13 cellular contexts compared by ENCODE assay signal in genomic region chr19:49338023-49338677, GRCh38. TPM values are rescaled to one million over a fixed set of nuclear protein-coding genes. Genes with fewer than 3 reads are reported as not detected.
DNase-seq lines count a peak whose midpoint lies in the region; ATAC-seq, FAIRE-seq and TF ChIP-seq lines count a peak whose summit lies in the region.
"Had no signal": no experiment of that assay in that cellular context is flagged by ENCODE, and none has a peak within 500 bp of the region (broad histone marks: within the 10 kb centered on the region; RNA-seq: fewer than 3 reads in every experiment).

No MANE protein-coding gene starts in this region.

- H4K20me1 ChIP-seq in astrocyte (ENCODE audit: insufficient read depth, low read length) = peaks cover 43% of the 10 kb centered on the region

- H3K27me3 Mint-ChIP-seq in T-helper 2 cell treated with Interferon-gamma antibody and Interleukin-4, amounts not matched to agents 5 μg/mL and 100 μg/mL, for 36 hours (ENCODE audit: low read depth) = no peaks in the 10 kb centered on the region
- H3K27me3 Mint-ChIP-seq in astrocyte (ENCODE audit: low read depth, unreplicated experiment) = peaks cover 5% of the 10 kb centered on the region

- H2AFZ ChIP-seq in astrocyte (ENCODE audit: low read depth, low read length) = peak overlapping the region; percentile 5

- no peak for TF ChIP-seq POLR2A in stomach (IDR thresholded peaks at IDR 0.05)

- H3K4me1 Mint-ChIP-seq in T-helper 2 cell treated with Interferon-gamma antibody and Interleukin-4, amounts not matched to agents 5 μg/mL and 100 μg/mL, for 36 hours (ENCODE audit: low read depth) = peaks cover 48% of the 10 kb centered on the region
- peaks cover 8% of the 10 kb centered on the region for H3K4me1 Mint-ChIP-seq in astrocyte (ENCODE audit: low read depth, unreplicated experiment)

- H3K9me3 ChIP-seq in astrocyte (ENCODE audit: insufficient read depth, low read depth, low read length) (no peaks in the 10 kb centered on the region), stomach (no peaks in the 10 kb centered on the region)

- H3K4me3 ChIP-seq in astrocyte (ENCODE audit: insufficient read depth, low read depth, low read length) = no peak overlapping the region
- H3K4me3 ChIP-seq in stomach = peak overlapping the region; percentile 40 to 56 (median 43)
- H3K4me3 ChIP-seq: lung had no signal

- no peaks in the 10 kb centered on the region for H3K79me2 ChIP-seq in astrocyte (ENCODE audit: insufficient read depth, low read length)

- H3K4me3 Mint-ChIP-seq in T-helper 2 cell treated with Interferon-gamma antibody and Interleukin-4, amounts not matched to agents 5 μg/mL and 100 μg/mL, for 36 hours = no peak overlapping the region
- H3K4me3 Mint-ChIP-seq in astrocyte (ENCODE audit: unreplicated experiment) = peak overlapping the region; percentile 34

- H3K4me1 ChIP-seq in astrocyte (ENCODE audit: insufficient read depth, low read length) (peaks cover 6% of the 10 kb centered on the region), stomach (peaks cover 34 to 70% (median 36%) of the 10 kb centered on the region in 4 donors)

- WGBS in stomach, 5 donors = 19 to 38% (median 20%) methylated on average over 17 to 34 of the region's 34 CpGs

- peak overlapping the region; percentile 36 for H3K27ac Mint-ChIP-seq in T-helper 2 cell treated with Interferon-gamma antibody and Interleukin-4, amounts not matched to agents 5 μg/mL and 100 μg/mL, for 36 hours
- peak overlapping the region; percentile 41 for H3K27ac Mint-ChIP-seq in astrocyte (ENCODE audit: unreplicated experiment)

- peaks cover 37% of the 10 kb centered on the region for H3K36me3 Mint-ChIP-seq in T-helper 2 cell treated with Interferon-gamma antibody and Interleukin-4, amounts not matched to agents 5 μg/mL and 100 μg/mL, for 36 hours (ENCODE audit: low read depth)
- peaks cover 28% of the 10 kb centered on the region for H3K36me3 Mint-ChIP-seq in astrocyte (ENCODE audit: low read depth, unreplicated experiment)

- H3K27me3 ChIP-seq in astrocyte (ENCODE audit: insufficient read depth, low read length) = no peaks in the 10 kb centered on the region
- H3K27me3 ChIP-seq in stomach = no peaks in the 10 kb centered on the region

- intact Hi-C loops in stomach (cut with DNase I; ENCODE audit: low total_unique reads) = no loop called here

- no peak overlapping the region for H3K9ac ChIP-seq in astrocyte (ENCODE audit: low read length)

- TF ChIP-seq CTCF in astrocyte (IDR thresholded peaks at IDR 0.05; ENCODE audit: insufficient read depth, low read depth, low read length) = no peak
- no peak for TF ChIP-seq CTCF in stomach (IDR thresholded peaks at IDR 0.05)

- FAIRE-seq in astrocyte (lab: Jason Lieb, UNC) = no peak

- no peaks in the 10 kb centered on the region for H3K9me3 Mint-ChIP-seq in T-helper 2 cell treated with Interferon-gamma antibody and Interleukin-4, amounts not matched to agents 5 μg/mL and 100 μg/mL, for 36 hours
- H3K9me3 Mint-ChIP-seq in astrocyte (ENCODE audit: unreplicated experiment) = peaks cover 3% of the 10 kb centered on the region

- no peak for ATAC-seq in HG03135 (IDR thresholded peaks at IDR 0.05; ENCODE audit: unreplicated experiment)
- no peak for ATAC-seq in GM18498 (IDR thresholded peaks at IDR 0.05; ENCODE audit: unreplicated experiment)

- H3K27ac ChIP-seq in astrocyte (ENCODE audit: low read depth, low read length) (no peak overlapping the region), stomach (peak overlapping the region in 4 of 5 donors; percentile 82 to 93 (median 92))

- peak overlapping the region; percentile 75 for H3K4me2 ChIP-seq in astrocyte (ENCODE audit: low read length)

- DNase-seq in T-helper 2 cell treated with Interferon-gamma antibody and Interleukin-4, amounts not matched to agents 5 μg/mL and 100 μg/mL, for 36 hours (ENCODE audit: low spot score) = no peak
- DNase-seq in T-helper 2 cell (no peak), astrocyte (ENCODE audit: low read depth) (no peak), left kidney (ENCODE audit: low read depth, low spot score) (peak; percentile 64), stomach (no peak), SW 1271 (lab: John Stamatoyannopoulos, UW) (no peak)
- DNase-seq: effector memory CD4-positive, alpha-beta T cell; NCI-H1436 treated with DMSO at 0.1 percent for 48 hours had no signal

- no peak for TF ChIP-seq EP300 in stomach (IDR thresholded peaks at IDR 0.05)

- peaks cover 12% of the 10 kb centered on the region for H3K36me3 ChIP-seq in astrocyte (ENCODE audit: insufficient read depth, low read length)
- H3K36me3 ChIP-seq in stomach = peaks cover 15 to 27% (median 25%) of the 10 kb centered on the region in 4 donors

RNA-seq across cellular contexts. Expression of gene CD37, which starts 2.9 kb away (rescaled TPM):
- total RNA-seq in astrocyte (0.20 TPM in 1 of 2 replicates, not detected in the other), stomach (10 to 100 TPM in 1 of 5 donors, 1 to 10 TPM in 2, not detected in 2; 2.2 to 30.3 (median 5.1) TPM)
- polyA plus RNA-seq in stomach = 10 to 100 TPM in 1 of 3 donors, 1 to 10 TPM in 2; 5.9 to 18.5 (median 6.7) TPM
- total RNA-seq: A172 had no signal

RNA-seq across cellular contexts. Expression of gene SLC6A16, which starts 13.2 kb away (rescaled TPM):
- total RNA-seq in astrocyte = 2.8 and 4.6 TPM in 2 replicates
- 1 to 10 TPM in 1 of 5 donors, under 1 TPM in 1, not detected in 3; 0.92 to 5.4 TPM for total RNA-seq in stomach
- 1 to 10 TPM in 2 of 3 donors, under 1 TPM in 1; 0.44 to 2.5 (median 1.2) TPM for polyA plus RNA-seq in stomach
- total RNA-seq: A172 had no signal

RNA-seq across cellular contexts. Expression of gene TEAD2, which starts 24.1 kb away (rescaled TPM):
- total RNA-seq in astrocyte (46.5 and 58.2 TPM in 2 replicates), stomach (10 to 100 TPM in 4 of 5 donors, 1 to 10 TPM in 1; 4.3 to 42.0 (median 17.8) TPM)
- 10 to 100 TPM; 21.8 to 35.4 (median 26.6) TPM for polyA plus RNA-seq in stomach

RNA-seq across cellular contexts. Expression of gene DKKL1, which starts 25.5 kb away (rescaled TPM):
- total RNA-seq in astrocyte (0.89 and 1.1 TPM in 2 replicates), stomach (not detected)
- polyA plus RNA-seq in stomach = under 1 TPM in 1 of 3 donors, not detected in 2; 0.35 TPM
- total RNA-seq: Right ventricle myocardium inferior had no signal

RNA-seq across cellular contexts. Expression of gene KASH5, which starts 49.9 kb away (rescaled TPM):
- total RNA-seq in astrocyte = not detected in 2 replicates
- under 1 TPM in 1 of 5 donors, not detected in 4; 0.37 TPM for total RNA-seq in stomach
- polyA plus RNA-seq in stomach = under 1 TPM in 1 of 3 donors, not detected in 2; 0.20 TPM
- total RNA-seq: A172, Right ventricle myocardium inferior had no signal
